Comparison of ENCODE assay signal across 11 cellular contexts in genomic region chr6:85419046-85419759, GRCh38. TPM values are rescaled to one million over a fixed set of nuclear protein-coding genes. Genes with fewer than 3 reads are reported as not detected.
DNase-seq lines count a peak whose midpoint lies in the region; ATAC-seq and TF ChIP-seq lines count a peak whose summit lies in the region.
"Had no signal": no experiment of that assay in that cellular context is flagged by ENCODE, and none has a peak within 500 bp of the region (broad histone marks: within the 10 kb centered on the region; RNA-seq: fewer than 3 reads in every experiment).

No MANE protein-coding gene starts in this region.

- peak overlapping the region; percentile 32 for H3K4me2 ChIP-seq in osteoblast (ENCODE audit: insufficient read depth, low read length)

- H3K9me3 ChIP-seq in osteoblast (ENCODE audit: low read depth, low read length): no peaks in the 10 kb centered on the region

- H3K36me3 Mint-ChIP-seq in activated T-helper 17 cell treated with anti-CD3 and anti-CD28 coated beads, Interleukin-2, amount 50 U/mL, for 72 hours (ENCODE audit: low read depth): no peaks in the 10 kb centered on the region

- ATAC-seq in GM18520 (IDR thresholded peaks at IDR 0.05; ENCODE audit: unreplicated experiment) (peak; percentile 42), HG02588 (IDR thresholded peaks at IDR 0.05; ENCODE audit: unreplicated experiment) (peak; percentile 65)
- ATAC-seq in activated T-helper 17 cell treated with anti-CD3 and anti-CD28 coated beads, Interleukin-2, amount 50 U/mL, for 72 hours (replicated peaks): no peak

- H3K4me3 ChIP-seq in osteoblast (ENCODE audit: insufficient read depth, low read length): no peak overlapping the region

- H3K4me3 Mint-ChIP-seq in activated T-helper 17 cell treated with anti-CD3 and anti-CD28 coated beads, Interleukin-2, amount 50 U/mL, for 72 hours: no peak overlapping the region

- H3K79me2 ChIP-seq in osteoblast (ENCODE audit: insufficient read depth, low read length): no peaks in the 10 kb centered on the region

- H2AFZ ChIP-seq in osteoblast (ENCODE audit: low read length): peak overlapping the region; percentile 1

- H4K20me1 ChIP-seq in osteoblast (ENCODE audit: insufficient read depth, low read length): no peaks in the 10 kb centered on the region

- no peak overlapping the region for H3K27ac Mint-ChIP-seq in activated T-helper 17 cell treated with anti-CD3 and anti-CD28 coated beads, Interleukin-2, amount 50 U/mL, for 72 hours

- peaks cover 5% of the 10 kb centered on the region for H3K4me1 Mint-ChIP-seq in activated T-helper 17 cell treated with anti-CD3 and anti-CD28 coated beads, Interleukin-2, amount 50 U/mL, for 72 hours

- peaks cover 80% of the 10 kb centered on the region for H3K4me1 ChIP-seq in osteoblast (ENCODE audit: insufficient read depth, low read length)

- H3K27me3 Mint-ChIP-seq in activated T-helper 17 cell treated with anti-CD3 and anti-CD28 coated beads, Interleukin-2, amount 50 U/mL, for 72 hours: peaks cover 20% of the 10 kb centered on the region

- H3K9me3 Mint-ChIP-seq in activated T-helper 17 cell treated with anti-CD3 and anti-CD28 coated beads, Interleukin-2, amount 50 U/mL, for 72 hours: no peaks in the 10 kb centered on the region

- no peaks in the 10 kb centered on the region for H3K27me3 ChIP-seq in osteoblast (ENCODE audit: insufficient read depth, low read length)

- H3K36me3 ChIP-seq in osteoblast (ENCODE audit: insufficient read depth, low read length): no peaks in the 10 kb centered on the region

- TF ChIP-seq CTCF in osteoblast (IDR thresholded peaks at IDR 0.05; ENCODE audit: extremely low read depth, low read depth, low read length): no peak

- H3K27ac ChIP-seq in osteoblast (ENCODE audit: low read depth, low read length): peak overlapping the region; percentile 51

- peak; percentile 29 for DNase-seq in OCI-M1 (lab: John Stamatoyannopoulos, UW)
- no peak for DNase-seq in osteoblast (ENCODE audit: insufficient read length, low spot score, missing footprints)
- no peak for DNase-seq in RPMI8226
- no peak for DNase-seq in NCI-H2171 treated with DMSO at 0.1 percent for 48 hours (lab: John Stamatoyannopoulos, UW)
- no peak for DNase-seq in activated T-cell treated with anti-CD3 and anti-CD28 coated beads, Interleukin-2, amount 50 U/mL, for 1 hour
- DNase-seq: activated CD4-positive, alpha-beta T cell treated with anti-CD3 and anti-CD28 coated beads for 4 hours; DMS79; stimulated activated CD4-positive, alpha-beta T cell treated with anti-CD3 and anti-CD28 coated beads, Interleukin-4, amount 100 ng/mL, for 4 hours had no signal

RNA-seq across cellular contexts. Expression of gene NT5E, which starts 30.7 kb away (rescaled TPM):
- total RNA-seq in osteoblast: 219 and 280 TPM in 2 replicates
- 10 to 100 TPM in 1 of 2 donors, 1 to 10 TPM in 1; 1.2 to 10.5 TPM for total RNA-seq in activated T-helper 17 cell treated with anti-CD3 and anti-CD28 coated beads, Interleukin-2, amount 50 U/mL, for 72 hours

Comparison
In these comparisons a context has a peak if more than half of its experiments do, and no peak if none do; other contexts are left out.
1. RNA of gene NT5E, which starts 30.7 kb away (total RNA-seq): 219 to 280 TPM in osteoblast; 1.2 to 10.5 TPM in activated T-helper 17 cell treated with anti-CD3 and anti-CD28 coated beads, Interleukin-2, amount 50 U/mL, for 72 hours; every median in the first group is over 10 times any median in the second.